Comparison of ENCODE assay signal across 22 cellular contexts in genomic region chr4:20341121-20341758, GRCh38.
"Had no signal": no experiment of that assay in that cellular context is flagged by ENCODE, and none has a peak within 500 bp of the region (broad histone marks: within the 10 kb centered on the region; RNA-seq: fewer than 3 reads in every experiment).

No MANE protein-coding gene starts in this region.

- H3K36me3 ChIP-seq: neutrophil, ovary, prostate gland, stomach, suprapubic skin, tibial nerve had no signal

- H3K27me3 ChIP-seq: neutrophil, ovary, stomach, suprapubic skin, tibial nerve had no signal

- H3K4me1 ChIP-seq: prostate gland, stomach, suprapubic skin, tibial nerve had no signal

- H3K9me3 ChIP-seq: neutrophil, ovary, prostate gland, stomach, suprapubic skin, tibial nerve had no signal

- DNase-seq: activated CD4-positive, alpha-beta memory T cell treated with anti-CD3 and anti-CD28 coated beads, Interleukin-2, amount 10 ng/mL, durations not matched to agents 7 days and 5 days; activated CD4-positive, alpha-beta T cell treated with anti-CD3 and anti-CD28 coated beads, Interleukin-2, amount 10 ng/mL, durations not matched to agents 24 days and 14 days; activated effector memory CD4-positive, alpha-beta T cell treated with Interleukin-2 at 50 U/mL for 16 hours; activated naive CD4-positive, alpha-beta T cell treated with anti-CD3 and anti-CD28 coated beads for 36 hours; activated T-cell treated with anti-CD3 and anti-CD28 coated beads, Interleukin-2, amount 50 U/mL, for 72 hours; amygdala; cortex of kidney; endodermal cell; naive B cell; ovary; right cardiac atrium; stimulated activated CD4-positive, alpha-beta T cell treated with anti-CD3 and anti-CD28 coated beads, Interleukin-1b, Interleukin-23, amount 100 ng/mL, for 48 hours; stomach; T-cell had no signal

- H3K27me3 Mint-ChIP-seq: activated CD4-positive, alpha-beta memory T cell treated with anti-CD3 and anti-CD28 coated beads, Interleukin-2, amount 10 ng/mL, durations not matched to agents 7 days and 5 days; activated CD4-positive, alpha-beta T cell treated with anti-CD3 and anti-CD28 coated beads, Interleukin-2, amount 10 ng/mL, durations not matched to agents 24 days and 14 days; naive B cell; T-cell had no signal

- H3K27ac ChIP-seq: neutrophil, ovary, prostate gland, stomach, suprapubic skin, VCaP had no signal

- H3K27ac Mint-ChIP-seq: activated CD4-positive, alpha-beta memory T cell treated with anti-CD3 and anti-CD28 coated beads, Interleukin-2, amount 10 ng/mL, durations not matched to agents 7 days and 5 days; activated CD4-positive, alpha-beta T cell treated with anti-CD3 and anti-CD28 coated beads, Interleukin-2, amount 10 ng/mL, durations not matched to agents 24 days and 14 days; activated naive CD4-positive, alpha-beta T cell treated with anti-CD3 and anti-CD28 coated beads for 36 hours; activated T-cell treated with anti-CD3 and anti-CD28 coated beads, Interleukin-2, amount 50 U/mL, for 72 hours; endodermal cell; stimulated activated effector memory CD8-positive, alpha-beta T cell treated with anti-CD3 and anti-CD28 coated beads, Interleukin-12 subunit alpha, Interleukin-12 subunit beta, amount 100 ng/mL, for 72 hours; T-cell; T-helper 2 cell treated with Interferon-gamma antibody and Interleukin-4, amounts not matched to agents 5 μg/mL and 100 μg/mL, for 36 hours had no signal

- H3K9me3 Mint-ChIP-seq: activated CD4-positive, alpha-beta memory T cell treated with anti-CD3 and anti-CD28 coated beads, Interleukin-2, amount 10 ng/mL, durations not matched to agents 7 days and 5 days; T-helper 2 cell treated with Interferon-gamma antibody and Interleukin-4, amounts not matched to agents 5 μg/mL and 100 μg/mL, for 36 hours had no signal

- H3K4me1 Mint-ChIP-seq: activated CD4-positive, alpha-beta memory T cell treated with anti-CD3 and anti-CD28 coated beads, Interleukin-2, amount 10 ng/mL, durations not matched to agents 7 days and 5 days; activated CD4-positive, alpha-beta T cell treated with anti-CD3 and anti-CD28 coated beads, Interleukin-2, amount 10 ng/mL, durations not matched to agents 24 days and 14 days; naive B cell; stimulated activated effector memory CD8-positive, alpha-beta T cell treated with anti-CD3 and anti-CD28 coated beads, Interleukin-12 subunit alpha, Interleukin-12 subunit beta, amount 100 ng/mL, for 72 hours; T-cell had no signal

- ATAC-seq: activated CD4-positive, CD25-positive, alpha-beta regulatory T cell treated with anti-CD3 and anti-CD28 coated beads, Interleukin-2, amount 50 U/mL, for 24 hours; activated T-cell treated with anti-CD3 and anti-CD28 coated beads, Interleukin-2, amount 50 U/mL, for 72 hours; right cardiac atrium; stimulated activated effector memory CD8-positive, alpha-beta T cell treated with anti-CD3 and anti-CD28 coated beads, Interleukin-12 subunit alpha, Interleukin-12 subunit beta, amount 100 ng/mL, for 72 hours; T-cell had no signal

- H3K4me3 Mint-ChIP-seq: activated CD4-positive, alpha-beta memory T cell treated with anti-CD3 and anti-CD28 coated beads, Interleukin-2, amount 10 ng/mL, durations not matched to agents 7 days and 5 days; activated CD4-positive, alpha-beta T cell treated with anti-CD3 and anti-CD28 coated beads, Interleukin-2, amount 10 ng/mL, durations not matched to agents 24 days and 14 days; activated naive CD4-positive, alpha-beta T cell treated with anti-CD3 and anti-CD28 coated beads for 36 hours; activated T-cell treated with anti-CD3 and anti-CD28 coated beads, Interleukin-2, amount 50 U/mL, for 72 hours; endodermal cell; naive B cell; stimulated activated effector memory CD8-positive, alpha-beta T cell treated with anti-CD3 and anti-CD28 coated beads, Interleukin-12 subunit alpha, Interleukin-12 subunit beta, amount 100 ng/mL, for 72 hours; T-cell; T-helper 2 cell treated with Interferon-gamma antibody and Interleukin-4, amounts not matched to agents 5 μg/mL and 100 μg/mL, for 36 hours had no signal

- H3K4me3 ChIP-seq: ovary, prostate gland, stomach, suprapubic skin, tibial nerve had no signal

- H3K36me3 Mint-ChIP-seq: naive B cell; stimulated activated effector memory CD8-positive, alpha-beta T cell treated with anti-CD3 and anti-CD28 coated beads, Interleukin-12 subunit alpha, Interleukin-12 subunit beta, amount 100 ng/mL, for 72 hours; T-cell had no signal
